ENCODE assay signal across 2 cellular contexts in the genomic region with DNA sequence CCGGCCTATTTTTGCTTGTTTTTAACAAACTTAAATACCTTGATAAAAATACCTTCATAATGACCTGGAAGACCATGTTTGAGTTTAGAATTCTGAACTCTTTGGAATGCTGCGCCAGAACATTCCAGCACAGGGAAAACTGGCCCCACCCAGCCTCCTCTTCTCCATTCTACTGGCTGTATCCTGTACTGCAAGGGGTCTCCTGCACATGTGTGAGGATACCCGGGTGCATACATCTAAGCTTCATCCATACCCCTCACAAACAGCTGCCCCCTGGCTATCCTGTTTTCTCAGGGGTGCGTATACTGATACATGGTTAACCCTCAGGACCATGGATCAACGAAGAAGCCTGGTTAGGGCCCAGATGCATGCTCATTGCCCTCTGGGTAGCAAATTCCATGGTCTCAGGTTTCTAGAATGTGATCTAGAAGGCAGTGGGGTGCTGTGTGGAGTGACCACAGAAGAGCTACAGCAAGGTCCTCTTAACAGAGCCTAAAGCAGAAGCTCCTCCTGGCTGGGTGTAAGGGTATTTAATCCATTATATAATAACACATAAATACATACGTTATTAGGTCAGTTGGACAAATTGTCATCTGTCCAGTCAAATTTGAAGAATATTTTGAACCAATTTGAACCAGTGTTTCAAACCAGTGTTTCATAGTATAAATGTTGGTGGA.
TF ChIP-seq lines count a peak whose summit lies in the region.

No MANE protein-coding gene starts in this region.

TF ChIP-seq in GM23338, 12 proteins besides CTCF, POLR2A, EP300 and RAD21:
- TF ChIP-seq, protein P1, sequence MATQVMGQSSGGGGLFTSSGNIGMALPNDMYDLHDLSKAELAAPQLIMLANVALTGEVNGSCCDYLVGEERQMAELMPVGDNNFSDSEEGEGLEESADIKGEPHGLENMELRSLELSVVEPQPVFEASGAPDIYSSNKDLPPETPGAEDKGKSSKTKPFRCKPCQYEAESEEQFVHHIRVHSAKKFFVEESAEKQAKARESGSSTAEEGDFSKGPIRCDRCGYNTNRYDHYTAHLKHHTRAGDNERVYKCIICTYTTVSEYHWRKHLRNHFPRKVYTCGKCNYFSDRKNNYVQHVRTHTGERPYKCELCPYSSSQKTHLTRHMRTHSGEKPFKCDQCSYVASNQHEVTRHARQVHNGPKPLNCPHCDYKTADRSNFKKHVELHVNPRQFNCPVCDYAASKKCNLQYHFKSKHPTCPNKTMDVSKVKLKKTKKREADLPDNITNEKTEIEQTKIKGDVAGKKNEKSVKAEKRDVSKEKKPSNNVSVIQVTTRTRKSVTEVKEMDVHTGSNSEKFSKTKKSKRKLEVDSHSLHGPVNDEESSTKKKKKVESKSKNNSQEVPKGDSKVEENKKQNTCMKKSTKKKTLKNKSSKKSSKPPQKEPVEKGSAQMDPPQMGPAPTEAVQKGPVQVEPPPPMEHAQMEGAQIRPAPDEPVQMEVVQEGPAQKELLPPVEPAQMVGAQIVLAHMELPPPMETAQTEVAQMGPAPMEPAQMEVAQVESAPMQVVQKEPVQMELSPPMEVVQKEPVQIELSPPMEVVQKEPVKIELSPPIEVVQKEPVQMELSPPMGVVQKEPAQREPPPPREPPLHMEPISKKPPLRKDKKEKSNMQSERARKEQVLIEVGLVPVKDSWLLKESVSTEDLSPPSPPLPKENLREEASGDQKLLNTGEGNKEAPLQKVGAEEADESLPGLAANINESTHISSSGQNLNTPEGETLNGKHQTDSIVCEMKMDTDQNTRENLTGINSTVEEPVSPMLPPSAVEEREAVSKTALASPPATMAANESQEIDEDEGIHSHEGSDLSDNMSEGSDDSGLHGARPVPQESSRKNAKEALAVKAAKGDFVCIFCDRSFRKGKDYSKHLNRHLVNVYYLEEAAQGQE (IDR thresholded peaks at IDR 0.05; ENCODE audit: unreplicated experiment) = no peak
- TF ChIP-seq CREB1 (CRISPR knock-in tag; IDR thresholded peaks at IDR 0.05; ENCODE audit: low read depth) = no peak

TF ChIP-seq in IMR-90, 13 proteins besides CTCF, POLR2A, EP300 and RAD21:
- no peak for TF ChIP-seq MXI1 (IDR thresholded peaks at IDR 0.05; ENCODE audit: borderline replicate concordance, low read depth, low read length)
- no peak for TF ChIP-seq MAFK (IDR thresholded peaks at IDR 0.05; ENCODE audit: low read depth, low read length)
- TF ChIP-seq FOS (IDR thresholded peaks at IDR 0.05; ENCODE audit: low read depth, low read length) = no peak
- TF ChIP-seq, protein P2, sequence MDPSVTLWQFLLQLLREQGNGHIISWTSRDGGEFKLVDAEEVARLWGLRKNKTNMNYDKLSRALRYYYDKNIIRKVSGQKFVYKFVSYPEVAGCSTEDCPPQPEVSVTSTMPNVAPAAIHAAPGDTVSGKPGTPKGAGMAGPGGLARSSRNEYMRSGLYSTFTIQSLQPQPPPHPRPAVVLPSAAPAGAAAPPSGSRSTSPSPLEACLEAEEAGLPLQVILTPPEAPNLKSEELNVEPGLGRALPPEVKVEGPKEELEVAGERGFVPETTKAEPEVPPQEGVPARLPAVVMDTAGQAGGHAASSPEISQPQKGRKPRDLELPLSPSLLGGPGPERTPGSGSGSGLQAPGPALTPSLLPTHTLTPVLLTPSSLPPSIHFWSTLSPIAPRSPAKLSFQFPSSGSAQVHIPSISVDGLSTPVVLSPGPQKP (IDR thresholded peaks at IDR 0.05; ENCODE audit: borderline replicate concordance, low read depth, low read length) = no peak
- no peak for TF ChIP-seq NFE2L2 (IDR thresholded peaks at IDR 0.05; ENCODE audit: low read depth, low read length)
